ENCODE assay signal across 1 cellular context in the genomic region with DNA sequence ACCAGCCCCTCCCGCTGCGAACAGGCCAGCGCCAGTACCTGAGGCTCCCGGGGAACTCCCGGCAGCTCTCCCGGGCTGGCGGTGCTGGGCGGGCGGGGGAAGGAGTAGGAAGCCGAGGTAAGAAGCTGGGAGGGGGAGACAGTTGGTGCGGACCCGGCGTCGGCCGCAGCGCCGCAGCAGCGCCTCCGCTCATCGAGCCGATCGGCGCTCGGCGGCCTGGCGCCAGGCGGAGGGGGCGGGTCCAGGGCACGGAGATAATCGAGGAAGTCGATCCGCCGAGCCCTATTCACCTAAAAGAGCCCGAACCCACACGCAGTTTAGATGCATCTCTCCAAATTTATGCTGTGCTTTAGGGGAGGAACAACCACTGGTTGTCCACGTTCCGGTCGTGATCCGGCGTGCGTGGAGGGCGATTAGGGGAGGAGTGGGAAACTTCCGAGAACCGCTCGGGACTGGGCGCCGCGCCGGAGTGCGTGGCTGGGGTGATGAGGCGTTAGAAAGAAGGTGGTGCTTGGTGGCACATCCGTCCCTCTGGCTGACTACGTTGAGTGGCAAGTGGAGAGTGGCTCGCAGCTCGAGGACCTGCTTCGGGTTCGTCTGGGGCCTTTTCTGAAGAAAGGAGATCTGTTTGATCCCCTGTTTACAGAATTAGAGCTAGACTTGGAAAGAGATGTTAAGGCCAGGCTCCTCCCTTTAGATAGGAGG.
TF ChIP-seq lines count a peak whose summit lies in the region.

Gene VAMP4 (minus strand): TSS at position 194 of the 705 bp plus-strand sequence. CDS start 3,651 bp downstream, outside the sequence.

TF ChIP-seq in GM12878, 131 proteins besides CTCF, POLR2A, EP300 and RAD21 (continued from another document):
- TF ChIP-seq, protein P1, sequence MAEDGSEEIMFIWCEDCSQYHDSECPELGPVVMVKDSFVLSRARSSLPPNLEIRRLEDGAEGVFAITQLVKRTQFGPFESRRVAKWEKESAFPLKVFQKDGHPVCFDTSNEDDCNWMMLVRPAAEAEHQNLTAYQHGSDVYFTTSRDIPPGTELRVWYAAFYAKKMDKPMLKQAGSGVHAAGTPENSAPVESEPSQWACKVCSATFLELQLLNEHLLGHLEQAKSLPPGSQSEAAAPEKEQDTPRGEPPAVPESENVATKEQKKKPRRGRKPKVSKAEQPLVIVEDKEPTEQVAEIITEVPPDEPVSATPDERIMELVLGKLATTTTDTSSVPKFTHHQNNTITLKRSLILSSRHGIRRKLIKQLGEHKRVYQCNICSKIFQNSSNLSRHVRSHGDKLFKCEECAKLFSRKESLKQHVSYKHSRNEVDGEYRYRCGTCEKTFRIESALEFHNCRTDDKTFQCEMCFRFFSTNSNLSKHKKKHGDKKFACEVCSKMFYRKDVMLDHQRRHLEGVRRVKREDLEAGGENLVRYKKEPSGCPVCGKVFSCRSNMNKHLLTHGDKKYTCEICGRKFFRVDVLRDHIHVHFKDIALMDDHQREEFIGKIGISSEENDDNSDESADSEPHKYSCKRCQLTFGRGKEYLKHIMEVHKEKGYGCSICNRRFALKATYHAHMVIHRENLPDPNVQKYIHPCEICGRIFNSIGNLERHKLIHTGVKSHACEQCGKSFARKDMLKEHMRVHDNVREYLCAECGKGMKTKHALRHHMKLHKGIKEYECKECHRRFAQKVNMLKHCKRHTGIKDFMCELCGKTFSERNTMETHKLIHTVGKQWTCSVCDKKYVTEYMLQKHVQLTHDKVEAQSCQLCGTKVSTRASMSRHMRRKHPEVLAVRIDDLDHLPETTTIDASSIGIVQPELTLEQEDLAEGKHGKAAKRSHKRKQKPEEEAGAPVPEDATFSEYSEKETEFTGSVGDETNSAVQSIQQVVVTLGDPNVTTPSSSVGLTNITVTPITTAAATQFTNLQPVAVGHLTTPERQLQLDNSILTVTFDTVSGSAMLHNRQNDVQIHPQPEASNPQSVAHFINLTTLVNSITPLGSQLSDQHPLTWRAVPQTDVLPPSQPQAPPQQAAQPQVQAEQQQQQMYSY (CRISPR knock-in tag; IDR thresholded peaks at IDR 0.05), result no peak
- TF ChIP-seq STAT1 (conservative IDR thresholded peaks at IDR 0.05) (0 out of 2 replicates have a peak, but pooled peaks have one; percentile 35), ATF3 (IDR thresholded peaks at IDR 0.05; ENCODE audit: borderline replicate concordance, extremely low read depth, low read depth, low read length) (no peak), MYC (IDR thresholded peaks at IDR 0.05; ENCODE audit: insufficient read depth, insufficient read length, insufficient replicate concordance, low read length, severe bottlenecking) (peak; percentile 24), SPI1 (IDR thresholded peaks at IDR 0.05; ENCODE audit: borderline replicate concordance, insufficient read depth, low read depth, low read length) (no peak), PAX8 (IDR thresholded peaks at IDR 0.05) (no peak), MTA3 (IDR thresholded peaks at IDR 0.05; ENCODE audit: borderline replicate concordance, low read length) (no peak), RBBP5 (conservative IDR thresholded peaks at IDR 0.05) (0 out of 2 replicates have a peak, but pooled peaks have one; percentile 74), POLR2AphosphoS5 (IDR thresholded peaks at IDR 0.05; ENCODE audit: low read length) (peak; percentile 89)
- TF ChIP-seq, protein P2, sequence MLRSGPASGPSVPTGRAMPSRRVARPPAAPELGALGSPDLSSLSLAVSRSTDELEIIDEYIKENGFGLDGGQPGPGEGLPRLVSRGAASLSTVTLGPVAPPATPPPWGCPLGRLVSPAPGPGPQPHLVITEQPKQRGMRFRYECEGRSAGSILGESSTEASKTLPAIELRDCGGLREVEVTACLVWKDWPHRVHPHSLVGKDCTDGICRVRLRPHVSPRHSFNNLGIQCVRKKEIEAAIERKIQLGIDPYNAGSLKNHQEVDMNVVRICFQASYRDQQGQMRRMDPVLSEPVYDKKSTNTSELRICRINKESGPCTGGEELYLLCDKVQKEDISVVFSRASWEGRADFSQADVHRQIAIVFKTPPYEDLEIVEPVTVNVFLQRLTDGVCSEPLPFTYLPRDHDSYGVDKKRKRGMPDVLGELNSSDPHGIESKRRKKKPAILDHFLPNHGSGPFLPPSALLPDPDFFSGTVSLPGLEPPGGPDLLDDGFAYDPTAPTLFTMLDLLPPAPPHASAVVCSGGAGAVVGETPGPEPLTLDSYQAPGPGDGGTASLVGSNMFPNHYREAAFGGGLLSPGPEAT (IDR thresholded peaks at IDR 0.05; ENCODE audit: low read depth), result peak; percentile 66; the same call in 1 of the 2 replicates
- TF ChIP-seq, protein P3, sequence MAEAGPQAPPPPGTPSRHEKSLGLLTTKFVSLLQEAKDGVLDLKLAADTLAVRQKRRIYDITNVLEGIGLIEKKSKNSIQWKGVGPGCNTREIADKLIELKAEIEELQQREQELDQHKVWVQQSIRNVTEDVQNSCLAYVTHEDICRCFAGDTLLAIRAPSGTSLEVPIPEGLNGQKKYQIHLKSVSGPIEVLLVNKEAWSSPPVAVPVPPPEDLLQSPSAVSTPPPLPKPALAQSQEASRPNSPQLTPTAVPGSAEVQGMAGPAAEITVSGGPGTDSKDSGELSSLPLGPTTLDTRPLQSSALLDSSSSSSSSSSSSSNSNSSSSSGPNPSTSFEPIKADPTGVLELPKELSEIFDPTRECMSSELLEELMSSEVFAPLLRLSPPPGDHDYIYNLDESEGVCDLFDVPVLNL (IDR thresholded peaks at IDR 0.05; ENCODE audit: low read depth, low read length), result no peak
